11 cellular contexts compared by ENCODE assay signal in genomic region chr15:59543721-59544547, GRCh38.
DNase-seq lines count a peak whose midpoint lies in the region; ATAC-seq and TF ChIP-seq lines count a peak whose summit lies in the region.
"Had no signal": no experiment of that assay in that cellular context is flagged by ENCODE, and none has a peak within 500 bp of the region (broad histone marks: within the 10 kb centered on the region; RNA-seq: fewer than 3 reads in every experiment).

No MANE protein-coding gene starts in this region.

- no peaks in the 10 kb centered on the region for H3K9me3 ChIP-seq in tibial artery
- H3K9me3 ChIP-seq: esophagus muscularis mucosa, stomach had no signal

- no peaks in the 10 kb centered on the region for H3K36me3 Mint-ChIP-seq in activated naive CD8-positive, alpha-beta T cell treated with anti-CD3 and anti-CD28 coated beads, Interleukin-2, amount 10 ng/mL, durations not matched to agents 7 days and 5 days

- peak overlapping the region; percentile 64 for H3K4me3 Mint-ChIP-seq in activated naive CD8-positive, alpha-beta T cell treated with anti-CD3 and anti-CD28 coated beads, Interleukin-2, amount 10 ng/mL, durations not matched to agents 7 days and 5 days

- no peak overlapping the region for H3K27ac ChIP-seq in tibial artery
- H3K27ac ChIP-seq: esophagus muscularis mucosa, stomach had no signal

- TF ChIP-seq CTCF in GM10266 (IDR thresholded peaks at IDR 0.05; ENCODE audit: control insufficient read depth, insufficient read depth, low read depth, missing control alignments) (no peak), tibial artery (IDR thresholded peaks at IDR 0.05) (no peak)

- peak overlapping the region; percentile 76 for H3K27ac Mint-ChIP-seq in activated naive CD8-positive, alpha-beta T cell treated with anti-CD3 and anti-CD28 coated beads, Interleukin-2, amount 10 ng/mL, durations not matched to agents 7 days and 5 days

- H3K27me3 ChIP-seq in tibial artery: peaks cover 0 to 6% of the 10 kb centered on the region in 2 donors
- H3K27me3 ChIP-seq: stomach had no signal

- H3K9me3 Mint-ChIP-seq in activated naive CD8-positive, alpha-beta T cell treated with anti-CD3 and anti-CD28 coated beads, Interleukin-2, amount 10 ng/mL, durations not matched to agents 7 days and 5 days: no peaks in the 10 kb centered on the region

- H3K4me3 ChIP-seq in tibial artery: no peak overlapping the region
- H3K4me3 ChIP-seq: esophagus muscularis mucosa, stomach had no signal

- peaks cover 3% of the 10 kb centered on the region for H3K27me3 Mint-ChIP-seq in activated naive CD8-positive, alpha-beta T cell treated with anti-CD3 and anti-CD28 coated beads, Interleukin-2, amount 10 ng/mL, durations not matched to agents 7 days and 5 days

- POLR2A ChIA-PET in activated naive CD8-positive, alpha-beta T cell treated with anti-CD3 and anti-CD28 coated beads, Interleukin-2, amount 10 ng/mL, durations not matched to agents 7 days and 5 days (lab: Charles Lee): no interaction called here

- no peaks in the 10 kb centered on the region for H3K36me3 ChIP-seq in tibial artery
- H3K36me3 ChIP-seq: esophagus muscularis mucosa, stomach had no signal

- H3K4me1 Mint-ChIP-seq in activated naive CD8-positive, alpha-beta T cell treated with anti-CD3 and anti-CD28 coated beads, Interleukin-2, amount 10 ng/mL, durations not matched to agents 7 days and 5 days: peaks cover 11% of the 10 kb centered on the region

- DNase-seq in GM10266 (ENCODE audit: extremely low spot score) (peak; percentile 19), tibial artery (no peak), middle frontal gyrus (ENCODE audit: extremely low spot score, low spot score) (no peak), NCI-H226 (no peak)
- DNase-seq in activated naive CD8-positive, alpha-beta T cell treated with anti-CD3 and anti-CD28 coated beads, Interleukin-2, amount 10 ng/mL, durations not matched to agents 7 days and 5 days: no peak
- no peak for DNase-seq in activated CD8-positive, alpha-beta memory T cell treated with anti-CD3 and anti-CD28 coated beads, Interleukin-2, amount 50 U/mL, for 4 hours
- DNase-seq: DMS79 treated with DMSO at 0.1 percent for 48 hours, stomach had no signal

- intact Hi-C loops in tibial artery (cut with DNase I; ENCODE audit: low total_unique reads): no loop called here

- peak; percentile 92 for ATAC-seq in GM19463 (IDR thresholded peaks at IDR 0.05; ENCODE audit: unreplicated experiment)
- ATAC-seq in HG03439 (IDR thresholded peaks at IDR 0.05; ENCODE audit: unreplicated experiment): peak; percentile 53
- ATAC-seq in activated naive CD8-positive, alpha-beta T cell treated with anti-CD3 and anti-CD28 coated beads, Interleukin-2, amount 10 ng/mL, durations not matched to agents 7 days and 5 days (ENCODE audit: low read depth): peak; percentile 60

- no peaks in the 10 kb centered on the region for H3K4me1 ChIP-seq in tibial artery
- H3K4me1 ChIP-seq: esophagus muscularis mucosa had no signal
